ENCODE assay signal across 17 cellular contexts in the genomic region with DNA sequence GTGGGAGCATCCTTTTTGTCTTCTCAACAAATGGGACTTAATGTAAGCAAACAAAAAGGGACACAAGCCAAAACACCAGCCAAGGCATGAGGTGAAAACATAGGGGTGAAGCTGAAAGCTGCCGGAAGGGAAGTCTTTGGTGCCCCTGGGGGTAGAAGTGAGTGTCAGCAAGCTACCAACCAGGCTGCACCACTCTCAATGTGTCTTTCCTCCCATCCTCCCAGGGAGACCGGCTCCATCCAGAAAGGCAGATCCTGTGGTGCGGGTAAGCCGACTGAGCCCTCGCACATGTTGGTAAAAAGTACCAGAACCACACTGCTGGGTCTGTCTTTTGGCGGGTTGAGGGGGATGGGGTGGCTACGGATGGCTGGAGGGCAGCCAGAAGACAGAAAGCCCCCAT. TPM values are rescaled to one million over a fixed set of nuclear protein-coding genes. Genes with fewer than 3 reads are reported as not detected.
DNase-seq lines count a peak whose midpoint lies in the region; ATAC-seq and TF ChIP-seq lines count a peak whose summit lies in the region.
"Had no signal": no experiment of that assay in that cellular context is flagged by ENCODE, and none has a peak within 500 bp of the region (broad histone marks: within the 10 kb centered on the region; RNA-seq: fewer than 3 reads in every experiment).

No MANE protein-coding gene starts in this region.

- DNase-seq in AG04450 (ENCODE audit: low read depth, low spot score), result no peak
- DNase-seq in WTC11 (ENCODE audit: low spot score), result peak; percentile 60
- DNase-seq in iPS-NIHi7 (ENCODE audit: extremely low spot score), result peak; percentile 82
- no peak for DNase-seq in activated CD8-positive, alpha-beta memory T cell treated with anti-CD3 and anti-CD28 coated beads for 24 hours
- DNase-seq in activated naive CD4-positive, alpha-beta T cell treated with anti-CD3 and anti-CD28 coated beads, Interleukin-2, amount 50 U/mL, for 72 hours (ENCODE audit: low spot score in 2 of 2), result no peak
- DNase-seq in immature natural killer cell, result no peak
- DNase-seq in COLO668 (lab: John Stamatoyannopoulos, UW; ENCODE audit: unreplicated experiment), result no peak
- DNase-seq: activated CD4-positive, CD25-positive, alpha-beta regulatory T cell; activated gamma-delta T cell treated with Interleukin-2 at 50 U/mL for 16 hours; effector memory CD8-positive, alpha-beta T cell; Kasumi-1; lower lobe of right lung; NCI-H1694 treated with DMSO at 0.1 percent for 48 hours had no signal

- H3K27me3 ChIP-seq in AG04450 (ENCODE audit: control insufficient read depth, insufficient read depth, low read length), result no peaks in the 10 kb centered on the region
- H3K27me3 ChIP-seq: breast epithelium, Peyer's patch, tibial nerve had no signal

- POLR2A ChIA-PET in AG04450 (lab: Yijun Ruan, JAX), result interaction anchor here (0.5 kb wide), 1 partner anchor 51 kb away, joined by 3 read pairs; no protein-coding TSS in a partner anchor
- POLR2A ChIA-PET in WTC11 (lab: Charles Lee), result no interaction called here

- H3K4me1 Mint-ChIP-seq in WTC11 (peaks cover 50% of the 10 kb centered on the region), immature natural killer cell (peaks cover 0 to 3% of the 10 kb centered on the region in 2 donors)

- H3K4me3 ChIP-seq in AG04450 (ENCODE audit: low read depth, low read length) (no peak overlapping the region), GM12875 (ENCODE audit: low read depth, low read length) (no peak overlapping the region)
- H3K4me3 ChIP-seq: breast epithelium, lower lobe of right lung, Peyer's patch, tibial nerve had no signal

- peak; percentile 31 for TF ChIP-seq CTCF in AG04450 (IDR thresholded peaks at IDR 0.05; ENCODE audit: low read depth, low read length)
- TF ChIP-seq CTCF in GM12875 (IDR thresholded peaks at IDR 0.05; ENCODE audit: borderline replicate concordance, insufficient read depth, low read depth, low read length), result peak; percentile 47
- no peak for TF ChIP-seq CTCF in WTC11 (IDR thresholded peaks at IDR 0.05)

- H3K27ac ChIP-seq in AG04450 (ENCODE audit: low read depth, low read length), result no peak overlapping the region
- H3K27ac ChIP-seq: breast epithelium, lower lobe of right lung, Peyer's patch had no signal

- peak; percentile 85 for ATAC-seq in WTC11
- ATAC-seq in activated naive CD4-positive, alpha-beta T cell treated with anti-CD3 and anti-CD28 coated beads, Interleukin-2, amount 50 U/mL, for 72 hours, result no peak
- ATAC-seq: effector memory CD8-positive, alpha-beta T cell; lower lobe of right lung had no signal

- H3K27me3 Mint-ChIP-seq in WTC11 (ENCODE audit: low read depth) (no peaks in the 10 kb centered on the region), immature natural killer cell (ENCODE audit: low read depth in 3 of 3) (peaks cover 0 to 2% (median 1%) of the 10 kb centered on the region in 3 donors)
- H3K27me3 Mint-ChIP-seq: effector memory CD8-positive, alpha-beta T cell had no signal

- CTCF ChIA-PET in AG04450 (lab: Charles Lee), result interaction anchor here (0.9 to 1.1 kb wide), 4 partner anchors 31 to 147 kb away, joined by 3 to 4 read pairs (median 4); partner anchors contain the start of genes DRC3 and TOM1L2
- CTCF ChIA-PET in WTC11 (lab: Charles Lee), result interaction anchor here (0.5 to 7.9 kb wide), 45 partner anchors 9 to 534 kb away, joined by 3 to 122 read pairs (median 4); partner anchors contain the start of genes DRC3, SREBF1 and TOM1L2

- H3K4me3 Mint-ChIP-seq in WTC11 (no peak overlapping the region), immature natural killer cell (no peak overlapping the region)
- H3K4me3 Mint-ChIP-seq: effector memory CD8-positive, alpha-beta T cell had no signal

- H3K9me3 ChIP-seq in AG04450 (ENCODE audit: control insufficient read depth, insufficient read depth, low read length), result no peaks in the 10 kb centered on the region
- H3K9me3 ChIP-seq: breast epithelium, lower lobe of right lung, Peyer's patch, tibial nerve had no signal

- no peak overlapping the region for H3K27ac Mint-ChIP-seq in WTC11
- no peak overlapping the region for H3K27ac Mint-ChIP-seq in activated naive CD4-positive, alpha-beta T cell treated with anti-CD3 and anti-CD28 coated beads, Interleukin-2, amount 50 U/mL, for 72 hours
- H3K27ac Mint-ChIP-seq in immature natural killer cell, result no peak overlapping the region

- H3K9me3 Mint-ChIP-seq in WTC11 (no peaks in the 10 kb centered on the region), immature natural killer cell (no peaks in the 10 kb centered on the region)
- H3K9me3 Mint-ChIP-seq in activated naive CD4-positive, alpha-beta T cell treated with anti-CD3 and anti-CD28 coated beads, Interleukin-2, amount 50 U/mL, for 72 hours, result no peaks in the 10 kb centered on the region
- H3K9me3 Mint-ChIP-seq: effector memory CD8-positive, alpha-beta T cell had no signal

- H3K36me3 Mint-ChIP-seq in WTC11 (no peaks in the 10 kb centered on the region), immature natural killer cell (peaks cover 9 to 32% (median 12%) of the 10 kb centered on the region in 3 donors)
- H3K36me3 Mint-ChIP-seq in activated naive CD4-positive, alpha-beta T cell treated with anti-CD3 and anti-CD28 coated beads, Interleukin-2, amount 50 U/mL, for 72 hours, result no peaks in the 10 kb centered on the region

TF ChIP-seq in WTC11, 78 proteins besides CTCF, POLR2A, EP300 and RAD21 (continues in another document):
- TF ChIP-seq ATF1 (CRISPR knock-in tag; IDR thresholded peaks at IDR 0.05) (no peak), ZNF416 (CRISPR knock-in tag; IDR thresholded peaks at IDR 0.05) (no peak), TCF7 (CRISPR knock-in tag; IDR thresholded peaks at IDR 0.05; ENCODE audit: low read depth) (no peak), ZNF671 (CRISPR knock-in tag; IDR thresholded peaks at IDR 0.05) (no peak), STAT6 (CRISPR knock-in tag; conservative IDR thresholded peaks at IDR 0.05; ENCODE audit: low read depth) (no peak)
- TF ChIP-seq, protein P1, sequence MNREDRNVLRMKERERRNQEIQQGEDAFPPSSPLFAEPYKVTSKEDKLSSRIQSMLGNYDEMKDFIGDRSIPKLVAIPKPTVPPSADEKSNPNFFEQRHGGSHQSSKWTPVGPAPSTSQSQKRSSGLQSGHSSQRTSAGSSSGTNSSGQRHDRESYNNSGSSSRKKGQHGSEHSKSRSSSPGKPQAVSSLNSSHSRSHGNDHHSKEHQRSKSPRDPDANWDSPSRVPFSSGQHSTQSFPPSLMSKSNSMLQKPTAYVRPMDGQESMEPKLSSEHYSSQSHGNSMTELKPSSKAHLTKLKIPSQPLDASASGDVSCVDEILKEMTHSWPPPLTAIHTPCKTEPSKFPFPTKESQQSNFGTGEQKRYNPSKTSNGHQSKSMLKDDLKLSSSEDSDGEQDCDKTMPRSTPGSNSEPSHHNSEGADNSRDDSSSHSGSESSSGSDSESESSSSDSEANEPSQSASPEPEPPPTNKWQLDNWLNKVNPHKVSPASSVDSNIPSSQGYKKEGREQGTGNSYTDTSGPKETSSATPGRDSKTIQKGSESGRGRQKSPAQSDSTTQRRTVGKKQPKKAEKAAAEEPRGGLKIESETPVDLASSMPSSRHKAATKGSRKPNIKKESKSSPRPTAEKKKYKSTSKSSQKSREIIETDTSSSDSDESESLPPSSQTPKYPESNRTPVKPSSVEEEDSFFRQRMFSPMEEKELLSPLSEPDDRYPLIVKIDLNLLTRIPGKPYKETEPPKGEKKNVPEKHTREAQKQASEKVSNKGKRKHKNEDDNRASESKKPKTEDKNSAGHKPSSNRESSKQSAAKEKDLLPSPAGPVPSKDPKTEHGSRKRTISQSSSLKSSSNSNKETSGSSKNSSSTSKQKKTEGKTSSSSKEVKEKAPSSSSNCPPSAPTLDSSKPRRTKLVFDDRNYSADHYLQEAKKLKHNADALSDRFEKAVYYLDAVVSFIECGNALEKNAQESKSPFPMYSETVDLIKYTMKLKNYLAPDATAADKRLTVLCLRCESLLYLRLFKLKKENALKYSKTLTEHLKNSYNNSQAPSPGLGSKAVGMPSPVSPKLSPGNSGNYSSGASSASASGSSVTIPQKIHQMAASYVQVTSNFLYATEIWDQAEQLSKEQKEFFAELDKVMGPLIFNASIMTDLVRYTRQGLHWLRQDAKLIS (CRISPR knock-in tag; IDR thresholded peaks at IDR 0.05; ENCODE audit: borderline replicate concordance), result no peak
- TF ChIP-seq, protein P2, sequence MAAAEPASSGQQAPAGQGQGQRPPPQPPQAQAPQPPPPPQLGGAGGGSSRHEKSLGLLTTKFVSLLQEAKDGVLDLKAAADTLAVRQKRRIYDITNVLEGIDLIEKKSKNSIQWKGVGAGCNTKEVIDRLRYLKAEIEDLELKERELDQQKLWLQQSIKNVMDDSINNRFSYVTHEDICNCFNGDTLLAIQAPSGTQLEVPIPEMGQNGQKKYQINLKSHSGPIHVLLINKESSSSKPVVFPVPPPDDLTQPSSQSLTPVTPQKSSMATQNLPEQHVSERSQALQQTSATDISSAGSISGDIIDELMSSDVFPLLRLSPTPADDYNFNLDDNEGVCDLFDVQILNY (CRISPR knock-in tag; IDR thresholded peaks at IDR 0.05), result no peak

RNA-seq across cellular contexts. Expression of gene SREBF1, which starts 52.0 kb away (rescaled TPM):
- 13.6 and 13.7 TPM in 2 replicates for polyA plus RNA-seq in AG04450 (2011; rRNA removed)
- 24.9 and 28.1 TPM in 2 replicates for polyA minus RNA-seq in AG04450 (2011; rRNA and poly(A)+ RNA removed)
- total RNA-seq in WTC11 (2021), result 72.3 to 93.7 TPM (median 76.7 TPM) in 3 replicates
- total RNA-seq in activated naive CD4-positive, alpha-beta T cell treated with anti-CD3 and anti-CD28 coated beads, Interleukin-2, amount 50 U/mL, for 72 hours, result 100 to 1,000 TPM in 1 of 2 donors, 10 to 100 TPM in 1; 67.2 to 103 TPM
- 10 to 100 TPM in 1 of 3 donors, 1 to 10 TPM in 2; 2.9 to 13.4 (median 4.4) TPM for polyA plus RNA-seq in immature natural killer cell

Comparison
In these comparisons a context has a peak if more than half of its experiments do, and no peak if none do; other contexts are left out.
1. DNase-seq: peak in WTC11 (single experiment) and iPS-NIHi7 (single experiment); none in AG04450 (single experiment), activated CD8-positive, alpha-beta memory T cell treated with anti-CD3 and anti-CD28 coated beads for 24 hours (single experiment), activated naive CD4-positive, alpha-beta T cell treated with anti-CD3 and anti-CD28 coated beads, Interleukin-2, amount 50 U/mL, for 72 hours (0 of 2), immature natural killer cell (0 of 3) and COLO668 (single experiment).